2 cellular contexts compared by ENCODE assay signal in the genomic region with DNA sequence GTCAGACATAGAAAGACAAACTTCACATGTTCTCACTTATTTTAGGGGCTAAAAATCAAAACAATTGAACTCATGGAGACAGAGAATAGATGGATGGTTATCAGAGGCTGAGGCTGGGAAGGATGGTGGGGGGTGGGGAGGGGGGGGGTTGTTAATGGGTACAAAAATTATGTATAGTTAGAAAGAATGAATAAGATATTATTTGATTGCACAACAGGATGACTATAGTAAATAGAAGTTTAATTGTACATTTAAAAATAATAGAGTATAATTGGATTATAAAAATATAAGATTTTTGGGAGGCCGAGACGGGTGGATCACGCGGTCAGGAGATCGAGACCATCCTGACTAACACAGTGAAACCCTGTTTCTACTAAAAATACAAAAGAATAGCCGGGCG.
TF ChIP-seq lines count a peak whose summit lies in the region.

No MANE protein-coding gene starts in this region.

TF ChIP-seq in HepG2, 621 proteins besides CTCF, POLR2A, EP300 and RAD21:
- TF ChIP-seq HNRNPK (IDR thresholded peaks at IDR 0.05; ENCODE audit: low read depth, low read length, poor library complexity, severe bottlenecking): peak; percentile 79
- no peak for TF ChIP-seq ISL2 (CRISPR knock-in tag; IDR thresholded peaks at IDR 0.05)
- TF ChIP-seq, protein P1, sequence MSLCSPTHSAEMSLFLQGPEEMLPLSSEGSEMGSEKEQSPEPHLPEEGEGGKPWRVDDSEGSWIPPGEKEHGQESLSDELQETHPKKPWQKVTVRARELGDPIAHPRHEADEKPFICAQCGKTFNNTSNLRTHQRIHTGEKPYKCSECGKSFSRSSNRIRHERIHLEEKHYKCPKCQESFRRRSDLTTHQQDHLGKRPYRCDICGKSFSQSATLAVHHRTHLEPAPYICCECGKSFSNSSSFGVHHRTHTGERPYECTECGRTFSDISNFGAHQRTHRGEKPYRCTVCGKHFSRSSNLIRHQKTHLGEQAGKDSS (CRISPR knock-in tag; IDR thresholded peaks at IDR 0.05; ENCODE audit: borderline replicate concordance, low read depth): no peak

TF ChIP-seq in K562, 482 proteins besides CTCF, POLR2A, EP300 and RAD21:
- TF ChIP-seq IRF2 (CRISPR knock-in tag; IDR thresholded peaks at IDR 0.05) (no peak), HNRNPK (IDR thresholded peaks at IDR 0.05; ENCODE audit: low read depth, low read length, poor library complexity, severe bottlenecking) (peak; percentile 52), ZNF224 (CRISPR knock-in tag; IDR thresholded peaks at IDR 0.05) (no peak), NR2F6 (CRISPR knock-in tag; IDR thresholded peaks at IDR 0.05) (no peak)
- TF ChIP-seq, protein P2, sequence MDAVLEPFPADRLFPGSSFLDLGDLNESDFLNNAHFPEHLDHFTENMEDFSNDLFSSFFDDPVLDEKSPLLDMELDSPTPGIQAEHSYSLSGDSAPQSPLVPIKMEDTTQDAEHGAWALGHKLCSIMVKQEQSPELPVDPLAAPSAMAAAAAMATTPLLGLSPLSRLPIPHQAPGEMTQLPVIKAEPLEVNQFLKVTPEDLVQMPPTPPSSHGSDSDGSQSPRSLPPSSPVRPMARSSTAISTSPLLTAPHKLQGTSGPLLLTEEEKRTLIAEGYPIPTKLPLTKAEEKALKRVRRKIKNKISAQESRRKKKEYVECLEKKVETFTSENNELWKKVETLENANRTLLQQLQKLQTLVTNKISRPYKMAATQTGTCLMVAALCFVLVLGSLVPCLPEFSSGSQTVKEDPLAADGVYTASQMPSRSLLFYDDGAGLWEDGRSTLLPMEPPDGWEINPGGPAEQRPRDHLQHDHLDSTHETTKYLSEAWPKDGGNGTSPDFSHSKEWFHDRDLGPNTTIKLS (IDR thresholded peaks at IDR 0.05; ENCODE audit: borderline replicate concordance, low read depth): no peak
- TF ChIP-seq, protein P3, sequence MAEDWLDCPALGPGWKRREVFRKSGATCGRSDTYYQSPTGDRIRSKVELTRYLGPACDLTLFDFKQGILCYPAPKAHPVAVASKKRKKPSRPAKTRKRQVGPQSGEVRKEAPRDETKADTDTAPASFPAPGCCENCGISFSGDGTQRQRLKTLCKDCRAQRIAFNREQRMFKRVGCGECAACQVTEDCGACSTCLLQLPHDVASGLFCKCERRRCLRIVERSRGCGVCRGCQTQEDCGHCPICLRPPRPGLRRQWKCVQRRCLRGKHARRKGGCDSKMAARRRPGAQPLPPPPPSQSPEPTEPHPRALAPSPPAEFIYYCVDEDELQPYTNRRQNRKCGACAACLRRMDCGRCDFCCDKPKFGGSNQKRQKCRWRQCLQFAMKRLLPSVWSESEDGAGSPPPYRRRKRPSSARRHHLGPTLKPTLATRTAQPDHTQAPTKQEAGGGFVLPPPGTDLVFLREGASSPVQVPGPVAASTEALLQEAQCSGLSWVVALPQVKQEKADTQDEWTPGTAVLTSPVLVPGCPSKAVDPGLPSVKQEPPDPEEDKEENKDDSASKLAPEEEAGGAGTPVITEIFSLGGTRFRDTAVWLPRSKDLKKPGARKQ (CRISPR knock-in tag; IDR thresholded peaks at IDR 0.05): no peak
- TF ChIP-seq, protein P4, sequence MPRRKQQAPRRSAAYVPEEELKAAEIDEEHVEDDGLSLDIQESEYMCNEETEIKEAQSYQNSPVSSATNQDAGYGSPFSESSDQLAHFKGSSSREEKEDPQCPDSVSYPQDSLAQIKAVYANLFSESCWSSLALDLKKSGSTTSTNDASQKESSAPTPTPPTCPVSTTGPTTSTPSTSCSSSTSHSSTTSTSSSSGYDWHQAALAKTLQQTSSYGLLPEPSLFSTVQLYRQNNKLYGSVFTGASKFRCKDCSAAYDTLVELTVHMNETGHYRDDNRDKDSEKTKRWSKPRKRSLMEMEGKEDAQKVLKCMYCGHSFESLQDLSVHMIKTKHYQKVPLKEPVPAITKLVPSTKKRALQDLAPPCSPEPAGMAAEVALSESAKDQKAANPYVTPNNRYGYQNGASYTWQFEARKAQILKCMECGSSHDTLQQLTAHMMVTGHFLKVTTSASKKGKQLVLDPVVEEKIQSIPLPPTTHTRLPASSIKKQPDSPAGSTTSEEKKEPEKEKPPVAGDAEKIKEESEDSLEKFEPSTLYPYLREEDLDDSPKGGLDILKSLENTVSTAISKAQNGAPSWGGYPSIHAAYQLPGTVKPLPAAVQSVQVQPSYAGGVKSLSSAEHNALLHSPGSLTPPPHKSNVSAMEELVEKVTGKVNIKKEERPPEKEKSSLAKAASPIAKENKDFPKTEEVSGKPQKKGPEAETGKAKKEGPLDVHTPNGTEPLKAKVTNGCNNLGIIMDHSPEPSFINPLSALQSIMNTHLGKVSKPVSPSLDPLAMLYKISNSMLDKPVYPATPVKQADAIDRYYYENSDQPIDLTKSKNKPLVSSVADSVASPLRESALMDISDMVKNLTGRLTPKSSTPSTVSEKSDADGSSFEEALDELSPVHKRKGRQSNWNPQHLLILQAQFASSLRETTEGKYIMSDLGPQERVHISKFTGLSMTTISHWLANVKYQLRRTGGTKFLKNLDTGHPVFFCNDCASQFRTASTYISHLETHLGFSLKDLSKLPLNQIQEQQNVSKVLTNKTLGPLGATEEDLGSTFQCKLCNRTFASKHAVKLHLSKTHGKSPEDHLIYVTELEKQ (CRISPR knock-in tag; IDR thresholded peaks at IDR 0.05): no peak
